ENCODE assay signal across 8 cellular contexts in genomic region chr19:9917322-9917721, GRCh38. TPM values are rescaled to one million over a fixed set of nuclear protein-coding genes. Genes with fewer than 3 reads are reported as not detected.
DNase-seq lines count a peak whose midpoint lies in the region; ATAC-seq and TF ChIP-seq lines count a peak whose summit lies in the region.

No MANE protein-coding gene starts in this region.

- H3K27me3 ChIP-seq in WERI-Rb-1 (ENCODE audit: insufficient read depth, low read depth, severe bottlenecking): no peaks in the 10 kb centered on the region
- H3K27me3 ChIP-seq in vagina: no peaks in the 10 kb centered on the region

- peaks cover 18% of the 10 kb centered on the region for H3K4me1 ChIP-seq in vagina

- H3K4me3 ChIP-seq in WERI-Rb-1 (ENCODE audit: low read depth, low read length): no peak overlapping the region
- no peak overlapping the region for H3K4me3 ChIP-seq in vagina

- H3K9me3 ChIP-seq in WERI-Rb-1 (ENCODE audit: severe bottlenecking): no peaks in the 10 kb centered on the region
- no peaks in the 10 kb centered on the region for H3K9me3 ChIP-seq in vagina

- no peaks in the 10 kb centered on the region for H3K36me3 ChIP-seq in WERI-Rb-1
- no peaks in the 10 kb centered on the region for H3K36me3 ChIP-seq in vagina

- TF ChIP-seq CTCF in WERI-Rb-1 (IDR thresholded peaks at IDR 0.05; ENCODE audit: low read depth, low read length) (no peak), GM13976 (IDR thresholded peaks at IDR 0.05; ENCODE audit: borderline replicate concordance, control extremely low read depth, extremely low read depth, insufficient read depth, missing control alignments) (no peak), vagina (IDR thresholded peaks at IDR 0.05) (no peak)

- H3K27ac ChIP-seq in WERI-Rb-1: no peak overlapping the region
- H3K27ac ChIP-seq in vagina: no peak overlapping the region

- in situ Hi-C loops in GM13976 (cut with MboI; ENCODE audit: low sequenced_read_pairs, unreplicated experiment): no loop called here

- DNase-seq in EL (peak; percentile 64), MV-4-11 (lab: John Stamatoyannopoulos, UW) (peak; percentile 62), WERI-Rb-1 (peak; percentile 65), iPS-NIHi7 (ENCODE audit: extremely low spot score) (peak; percentile 84), GM13976 (ENCODE audit: low spot score) (no peak), vagina (ENCODE audit: extremely low spot score in 2 of 2) (no peak), amniotic stem cell (lab: John Stamatoyannopoulos, UW) (no peak)

- intact Hi-C loops in vagina (cut with DNase I): no loop called here

- ATAC-seq in HG03095 (IDR thresholded peaks at IDR 0.05; ENCODE audit: unreplicated experiment): no peak

- TF ChIP-seq POLR2A in vagina (IDR thresholded peaks at IDR 0.05): no peak

RNA-seq across cellular contexts. Expression of gene OLFM2, which starts 19.0 kb away (rescaled TPM):
- total RNA-seq in vagina: 13.8 TPM

Comparison
In these comparisons a context has a peak if more than half of its experiments do, and no peak if none do; other contexts are left out.
1. DNase-seq: peak in EL (single experiment), MV-4-11 (single experiment), WERI-Rb-1 (single experiment) and iPS-NIHi7 (single experiment); none in GM13976 (single experiment), vagina (0 of 2) and amniotic stem cell (single experiment).